In the genomic region with DNA sequence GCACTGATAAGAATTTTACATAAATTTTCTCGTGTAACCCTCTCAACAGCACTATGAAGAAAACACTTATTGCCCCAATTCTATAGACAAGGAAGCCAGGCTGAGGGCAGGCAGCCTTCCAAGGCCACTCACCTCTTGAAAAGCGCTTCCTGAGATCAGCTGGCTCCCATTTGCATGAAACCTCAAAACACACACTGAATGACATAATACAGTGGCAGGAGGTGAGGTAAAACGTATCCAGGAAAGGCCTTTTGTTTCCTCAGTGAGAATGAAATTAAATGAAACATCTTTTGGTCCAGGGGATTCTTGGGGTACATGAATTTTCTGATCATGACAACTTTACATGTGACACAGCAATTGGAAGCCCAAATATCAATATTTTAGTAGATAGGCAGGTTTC, we compare ENCODE assay signal across 8 cellular contexts.
DNase-seq lines count a peak whose midpoint lies in the region; ATAC-seq lines count a peak whose summit lies in the region.

No MANE protein-coding gene starts in this region.

- DNase-seq in DMS53 (lab: John Stamatoyannopoulos, UW) (peak; percentile 52), DMS53 treated with DMSO at 0.1 percent for 48 hours (lab: John Stamatoyannopoulos, UW; ENCODE audit: unreplicated experiment) (no peak), NCI-H2196 (lab: John Stamatoyannopoulos, UW; ENCODE audit: unreplicated experiment) (peak; percentile 39), fibroblast of peridontal ligament (ENCODE audit: extremely low read depth) (peak; percentile 30), amniotic stem cell (lab: John Stamatoyannopoulos, UW) (no peak), SHP77 treated with DMSO at 0.1 percent for 48 hours (lab: John Stamatoyannopoulos, UW) (no peak), pons (ENCODE audit: low spot score) (no peak)

- peak; percentile 72 for ATAC-seq in HG02763 (IDR thresholded peaks at IDR 0.05; ENCODE audit: unreplicated experiment)

Comparison
In these comparisons a context has a peak if more than half of its experiments do, and no peak if none do; other contexts are left out.
1. DNase-seq: peak in DMS53 (single experiment), NCI-H2196 (single experiment) and fibroblast of peridontal ligament (single experiment); none in DMS53 treated with DMSO at 0.1 percent for 48 hours (single experiment), amniotic stem cell (single experiment), SHP77 treated with DMSO at 0.1 percent for 48 hours (single experiment) and pons (single experiment).